In genomic region chr6:37705239-37706051, GRCh38 we compare ENCODE assay signal across 8 cellular contexts. TPM values are rescaled to one million over a fixed set of nuclear protein-coding genes. Genes with fewer than 3 reads are reported as not detected.
DNase-seq lines count a peak whose midpoint lies in the region; ATAC-seq and TF ChIP-seq lines count a peak whose summit lies in the region.

No MANE protein-coding gene starts in this region.

- H3K4me3 ChIP-seq in fibroblast of mammary gland (ENCODE audit: control insufficient read depth, low read depth, low read length): peak overlapping the region; percentile 50

- DNase-seq in COLO829 (ENCODE audit: low spot score): peak; percentile 92
- DNase-seq in H4 (ENCODE audit: low spot score): peak; percentile 26
- DNase-seq in NCI-H774 (lab: John Stamatoyannopoulos, UW): peak; percentile 76
- peak; percentile 61 for DNase-seq in activated T-helper 1 cell treated with Interleukin-2 at 50 U/mL for 16 hours (ENCODE audit: low read depth)
- peak; percentile 85 for DNase-seq in fibroblast of mammary gland (ENCODE audit: low read depth)
- DNase-seq in naive thymus-derived CD8-positive, alpha-beta T cell: peak; percentile 61 to 87 (median 72)
- peak; percentile 53 to 61 for DNase-seq in stimulated activated CD8-positive, alpha-beta memory T cell treated with anti-CD3 and anti-CD28 coated beads, Interleukin-7, amount 100 ng/mL, for 48 hours (ENCODE audit: extremely low read depth in 1 of 2, low read depth in 1 of 2)
- DNase-seq in NCI-H1694 (lab: John Stamatoyannopoulos, UW): no peak

- peak; percentile 93 to 94 for ATAC-seq in naive thymus-derived CD8-positive, alpha-beta T cell

- H3K27me3 Mint-ChIP-seq in naive thymus-derived CD8-positive, alpha-beta T cell: peaks cover 0 to 18% (median 4%) of the 10 kb centered on the region in 5 donors

- peak overlapping the region; percentile 82 to 94 (median 88) for H3K4me3 Mint-ChIP-seq in naive thymus-derived CD8-positive, alpha-beta T cell

- H3K27ac Mint-ChIP-seq in naive thymus-derived CD8-positive, alpha-beta T cell: peak overlapping the region; percentile 56 to 91 (median 86)

- no peaks in the 10 kb centered on the region for H3K36me3 Mint-ChIP-seq in naive thymus-derived CD8-positive, alpha-beta T cell

- POLR2A ChIA-PET in naive thymus-derived CD8-positive, alpha-beta T cell (lab: Charles Lee): interaction anchor here (1.0 to 1.5 kb wide), 3 partner anchors 11 to 113 kb away, joined by 3 to 6 read pairs (median 4); partner anchors contain the start of gene ZFAND3

- no peaks in the 10 kb centered on the region for H3K9me3 Mint-ChIP-seq in naive thymus-derived CD8-positive, alpha-beta T cell

- peak; percentile 56 for TF ChIP-seq CTCF in fibroblast of mammary gland (conservative IDR thresholded peaks at IDR 0.05; ENCODE audit: control insufficient read depth, insufficient read depth, low read depth, low read length)

- H3K4me1 Mint-ChIP-seq in naive thymus-derived CD8-positive, alpha-beta T cell: peaks cover 12 to 18% (median 16%) of the 10 kb centered on the region in 4 donors

RNA-seq across cellular contexts. Expression of gene MDGA1, which starts 7.8 kb away (rescaled TPM):
- total RNA-seq in H4 (2014; rRNA removed; shearing (Covaris generic)): 2.2 and 2.3 TPM in 2 replicates
- 1 to 10 TPM; 6.3 to 9.8 TPM for total RNA-seq in naive thymus-derived CD8-positive, alpha-beta T cell
- polyA plus RNA-seq in naive thymus-derived CD8-positive, alpha-beta T cell: 1 to 10 TPM in 1 of 3 donors, under 1 TPM in 2; 0.43 to 1.3 (median 0.46) TPM
